In the genomic region with DNA sequence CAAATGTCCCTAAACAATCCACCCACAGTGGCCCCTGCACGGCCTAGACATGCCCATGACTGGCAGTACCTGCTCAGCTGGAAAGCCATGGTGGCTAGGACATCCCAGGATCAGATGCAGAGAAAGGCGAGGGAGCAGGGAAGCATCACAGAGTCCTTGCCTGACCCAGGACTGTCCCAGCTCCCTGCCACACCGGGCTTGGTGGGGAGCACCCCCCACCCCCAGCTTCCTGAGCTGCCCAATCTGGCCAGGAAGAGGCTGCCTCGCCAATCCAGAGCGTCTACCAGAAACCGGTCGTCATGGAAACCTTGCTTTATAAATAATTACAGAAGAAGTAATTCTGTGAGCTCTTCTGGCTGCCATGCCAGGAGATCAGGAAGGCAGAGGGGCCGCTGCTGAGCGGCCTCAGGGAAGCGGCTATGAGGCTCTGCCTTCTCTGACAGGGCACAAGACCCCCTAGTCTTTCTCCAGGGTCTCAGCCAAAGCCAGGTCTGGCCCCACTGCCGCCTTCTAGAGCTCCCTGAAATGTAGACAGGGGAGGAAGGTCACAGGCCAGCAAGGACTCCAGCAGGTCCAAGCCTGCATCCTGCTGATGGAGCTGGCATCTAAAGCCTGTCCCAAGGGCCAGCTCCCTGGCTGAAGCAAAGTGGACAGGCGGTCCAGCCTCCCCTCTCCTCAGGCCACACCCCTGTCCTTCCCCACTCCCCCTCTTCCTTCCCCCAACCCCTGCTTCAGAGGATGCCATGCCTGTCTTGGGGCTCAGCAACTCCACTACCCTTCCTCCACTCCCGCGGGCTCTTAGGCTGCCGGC, we compare ENCODE assay signal across 8 cellular contexts. TPM values are rescaled to one million over a fixed set of nuclear protein-coding genes. Genes with fewer than 3 reads are reported as not detected.
DNase-seq lines count a peak whose midpoint lies in the region; ATAC-seq, FAIRE-seq and TF ChIP-seq lines count a peak whose summit lies in the region.

No MANE protein-coding gene starts in this region.

- no peaks in the 10 kb centered on the region for H3K9me3 Mint-ChIP-seq in memory B cell

- TF ChIP-seq CTCF in AG09319 (IDR thresholded peaks at IDR 0.05; ENCODE audit: low read depth, low read length), result no peak; the same call in 1 of the 2 replicates
- no peak for TF ChIP-seq CTCF in tibial artery (IDR thresholded peaks at IDR 0.05)

- no peaks in the 10 kb centered on the region for H3K27me3 ChIP-seq in SJSA1 (replicated peaks)
- no peaks in the 10 kb centered on the region for H3K27me3 ChIP-seq in tibial artery

- peak overlapping the region; percentile 62 for H3K4me3 Mint-ChIP-seq in memory B cell

- FAIRE-seq in GM19239 (lab: Jason Lieb, UNC) (peak; percentile 85), HTR-8/SVneo (lab: Jason Lieb, UNC) (no peak)

- ATAC-seq in memory B cell (ENCODE audit: low read depth), result peak; percentile 30

- H3K27ac Mint-ChIP-seq in memory B cell, result peak overlapping the region; percentile 85

- H3K27ac ChIP-seq in SJSA1, result peak overlapping the region; percentile 42
- H3K27ac ChIP-seq in tibial artery, result peak overlapping the region; percentile 53 to 70

- H3K4me1 Mint-ChIP-seq in memory B cell, result peaks cover 11% of the 10 kb centered on the region

- peak; percentile 61 for DNase-seq in AG09319 (ENCODE audit: extremely low read depth, low read depth)
- DNase-seq in GM19239 (ENCODE audit: insufficient read length, low spot score), result no peak
- peak in 1 of 2 experiments; percentile 24 for DNase-seq in SJSA1 (ENCODE audit: low read depth in 1 of 2, low spot score in 2 of 2)
- DNase-seq in central memory CD4-positive, alpha-beta T cell, result peak; percentile 83
- DNase-seq in memory B cell (ENCODE audit: low spot score in 2 of 2), result no peak
- DNase-seq in tibial artery, result no peak
- DNase-seq in NCI-H524 (lab: John Stamatoyannopoulos, UW), result no peak
- no peak for DNase-seq in HTR-8/SVneo (ENCODE audit: insufficient read length, low spot score)

- H3K27me3 Mint-ChIP-seq in memory B cell, result no peaks in the 10 kb centered on the region

- H3K4me3 ChIP-seq in SJSA1 (no peak overlapping the region), tibial artery (peak overlapping the region in 1 of 2 donors; percentile 17)

- no peaks in the 10 kb centered on the region for H3K36me3 ChIP-seq in SJSA1
- no peaks in the 10 kb centered on the region for H3K36me3 ChIP-seq in tibial artery

- no peaks in the 10 kb centered on the region for H3K36me3 Mint-ChIP-seq in memory B cell

- peaks cover 22% of the 10 kb centered on the region for H3K4me1 ChIP-seq in SJSA1 (replicated peaks)
- peaks cover 0 to 31% (median 24%) of the 10 kb centered on the region in 4 donors for H3K4me1 ChIP-seq in tibial artery

- intact Hi-C loops in tibial artery (cut with DNase I; ENCODE audit: low total_unique reads), result no loop called here

- H3K9me3 ChIP-seq in SJSA1 (replicated peaks) (no peaks in the 10 kb centered on the region), tibial artery (no peaks in the 10 kb centered on the region)

RNA-seq across cellular contexts. Expression of a gene that starts 34.6 kb away (rescaled TPM):
- total RNA-seq in SJSA1 (2014; rRNA removed; shearing (Covaris generic)), result 33.9 and 36.9 TPM in 2 replicates

Comparison
In these comparisons a context has a peak if more than half of its experiments do, and no peak if none do; other contexts are left out.
1. DNase-seq: peak in AG09319 (single experiment) and central memory CD4-positive, alpha-beta T cell (single experiment); none in GM19239 (single experiment), memory B cell (0 of 2), tibial artery (0 of 2), NCI-H524 (0 of 2) and HTR-8/SVneo (single experiment).